29 cellular contexts compared by ENCODE assay signal in the genomic region with DNA sequence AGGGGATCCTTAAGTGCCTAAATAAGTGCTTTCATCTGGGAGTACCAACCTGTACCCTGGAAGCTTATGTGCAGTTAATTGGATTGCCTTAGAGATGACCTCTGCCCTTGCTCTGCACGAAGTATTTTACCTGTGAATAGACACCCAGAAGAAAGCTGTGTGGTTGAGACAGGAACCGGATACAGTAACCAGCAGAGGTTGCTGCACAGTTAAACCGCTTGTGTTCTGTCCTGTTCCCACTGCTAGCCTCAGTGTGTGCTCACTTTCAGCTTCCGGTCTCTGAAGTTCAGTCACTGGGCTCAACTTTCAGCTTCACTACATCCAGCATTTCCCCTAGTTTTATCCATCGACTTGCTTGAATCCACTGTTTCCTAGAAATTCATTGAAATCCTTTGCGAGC.
"Had no signal": no experiment of that assay in that cellular context is flagged by ENCODE, and none has a peak within 500 bp of the region (broad histone marks: within the 10 kb centered on the region; RNA-seq: fewer than 3 reads in every experiment).

No MANE protein-coding gene starts in this region.

- DNase-seq: activated CD4-positive, alpha-beta memory T cell treated with anti-CD3 and anti-CD28 coated beads, Interleukin-2, amount 10 ng/mL, durations not matched to agents 7 days and 5 days; activated CD4-positive, alpha-beta T cell treated with anti-CD3 and anti-CD28 coated beads for 1 hour; activated CD4-positive, alpha-beta T cell treated with anti-CD3 and anti-CD28 coated beads for 48 hours; activated CD4-positive, CD25-positive, alpha-beta regulatory T cell; activated CD8-positive, alpha-beta memory T cell treated with anti-CD3 and anti-CD28 coated beads for 24 hours; activated CD8-positive, alpha-beta memory T cell treated with anti-CD3 and anti-CD28 coated beads, Interleukin-2, amount 10 ng/mL, durations not matched to agents 7 days and 5 days; activated CD8-positive, alpha-beta memory T cell treated with anti-CD3 and anti-CD28 coated beads, Interleukin-2, amount 50 U/mL, for 48 hours; activated effector memory CD4-positive, alpha-beta T cell treated with Interleukin-2 at 50 U/mL for 16 hours; activated naive CD4-positive, alpha-beta T cell treated with anti-CD3 and anti-CD28 coated beads, Interleukin-2, amount 10 ng/mL, durations not matched to agents 7 days and 5 days; activated naive CD8-positive, alpha-beta T cell treated with anti-CD3 and anti-CD28 coated beads for 36 hours; activated T-cell treated with anti-CD3 and anti-CD28 coated beads, Interleukin-2, amount 50 U/mL, for 48 hours; amniotic stem cell; aorta; brain microvascular endothelial cell; central memory CD4-positive, alpha-beta T cell; MG63; NCI-H1048; NCI-H1436 treated with DMSO at 0.1 percent for 48 hours; NCI-H1694 treated with DMSO at 0.1 percent for 48 hours; NCI-H2029; NCI-H345; NCI-H524 treated with DMSO at 0.1 percent for 48 hours; OCI-M1; Right ventricle myocardium superior; SW 1271; T-helper 1 cell; T-helper 2 cell; T-helper 9 cell had no signal

- H3K27me3 ChIP-seq: brain microvascular endothelial cell, MG63 had no signal

- H3K36me3 Mint-ChIP-seq: activated CD8-positive, alpha-beta memory T cell treated with anti-CD3 and anti-CD28 coated beads, Interleukin-2, amount 10 ng/mL, durations not matched to agents 7 days and 5 days; activated naive CD4-positive, alpha-beta T cell treated with anti-CD3 and anti-CD28 coated beads, Interleukin-2, amount 10 ng/mL, durations not matched to agents 7 days and 5 days; activated naive CD8-positive, alpha-beta T cell treated with anti-CD3 and anti-CD28 coated beads for 36 hours had no signal

- H3K27ac ChIP-seq: brain microvascular endothelial cell, VCaP had no signal

- H3K4me3 ChIP-seq: MG63 had no signal

- H3K4me1 Mint-ChIP-seq: activated CD4-positive, alpha-beta memory T cell treated with anti-CD3 and anti-CD28 coated beads, Interleukin-2, amount 10 ng/mL, durations not matched to agents 7 days and 5 days; activated CD8-positive, alpha-beta memory T cell treated with anti-CD3 and anti-CD28 coated beads, Interleukin-2, amount 10 ng/mL, durations not matched to agents 7 days and 5 days; activated naive CD4-positive, alpha-beta T cell treated with anti-CD3 and anti-CD28 coated beads, Interleukin-2, amount 10 ng/mL, durations not matched to agents 7 days and 5 days; activated naive CD8-positive, alpha-beta T cell treated with anti-CD3 and anti-CD28 coated beads for 36 hours had no signal

- H3K9me3 ChIP-seq: MG63 had no signal

- H3K27ac Mint-ChIP-seq: activated CD4-positive, alpha-beta memory T cell treated with anti-CD3 and anti-CD28 coated beads, Interleukin-2, amount 10 ng/mL, durations not matched to agents 7 days and 5 days; activated CD8-positive, alpha-beta memory T cell treated with anti-CD3 and anti-CD28 coated beads, Interleukin-2, amount 10 ng/mL, durations not matched to agents 7 days and 5 days; activated naive CD4-positive, alpha-beta T cell treated with anti-CD3 and anti-CD28 coated beads, Interleukin-2, amount 10 ng/mL, durations not matched to agents 7 days and 5 days; activated naive CD8-positive, alpha-beta T cell treated with anti-CD3 and anti-CD28 coated beads for 36 hours had no signal

- ATAC-seq: activated CD8-positive, alpha-beta memory T cell treated with anti-CD3 and anti-CD28 coated beads, Interleukin-2, amount 10 ng/mL, durations not matched to agents 7 days and 5 days had no signal

- H3K36me3 ChIP-seq: brain microvascular endothelial cell, MG63 had no signal

- H3K4me3 Mint-ChIP-seq: activated CD4-positive, alpha-beta memory T cell treated with anti-CD3 and anti-CD28 coated beads, Interleukin-2, amount 10 ng/mL, durations not matched to agents 7 days and 5 days; activated CD8-positive, alpha-beta memory T cell treated with anti-CD3 and anti-CD28 coated beads, Interleukin-2, amount 10 ng/mL, durations not matched to agents 7 days and 5 days; activated naive CD4-positive, alpha-beta T cell treated with anti-CD3 and anti-CD28 coated beads, Interleukin-2, amount 10 ng/mL, durations not matched to agents 7 days and 5 days; activated naive CD8-positive, alpha-beta T cell treated with anti-CD3 and anti-CD28 coated beads for 36 hours had no signal

- H3K27me3 Mint-ChIP-seq: activated CD4-positive, alpha-beta memory T cell treated with anti-CD3 and anti-CD28 coated beads, Interleukin-2, amount 10 ng/mL, durations not matched to agents 7 days and 5 days; activated CD8-positive, alpha-beta memory T cell treated with anti-CD3 and anti-CD28 coated beads, Interleukin-2, amount 10 ng/mL, durations not matched to agents 7 days and 5 days; activated naive CD4-positive, alpha-beta T cell treated with anti-CD3 and anti-CD28 coated beads, Interleukin-2, amount 10 ng/mL, durations not matched to agents 7 days and 5 days; activated naive CD8-positive, alpha-beta T cell treated with anti-CD3 and anti-CD28 coated beads for 36 hours had no signal

- H3K9me3 Mint-ChIP-seq: activated CD4-positive, alpha-beta memory T cell treated with anti-CD3 and anti-CD28 coated beads, Interleukin-2, amount 10 ng/mL, durations not matched to agents 7 days and 5 days; activated naive CD8-positive, alpha-beta T cell treated with anti-CD3 and anti-CD28 coated beads for 36 hours had no signal
